ENCODE assay signal across 6 cellular contexts in genomic region chrX:103886624-103887023, GRCh38. TPM values are rescaled to one million over a fixed set of nuclear protein-coding genes. Genes with fewer than 3 reads are reported as not detected.
"Had no signal": no experiment of that assay in that cellular context is flagged by ENCODE, and none has a peak within 500 bp of the region (broad histone marks: within the 10 kb centered on the region; RNA-seq: fewer than 3 reads in every experiment).

No MANE protein-coding gene starts in this region.

- DNase-seq: H9, HCEC 1CT, KG1 had no signal

- H3K4me2 ChIP-seq: GM23338 had no signal

- H2AFZ ChIP-seq: GM23338 had no signal

- H3K4me3 ChIP-seq: GM23338, K562 had no signal

RNA-seq across cellular contexts. Expression of gene RAB9B, which starts 54.6 kb away (rescaled TPM):
- total RNA-seq: K562 had no signal
- polyA plus RNA-seq: HepG2 had no signal
